ENCODE assay signal across 21 cellular contexts in genomic region chrX:42022158-42022557, GRCh38.
"Had no signal": no experiment of that assay in that cellular context is flagged by ENCODE, and none has a peak within 500 bp of the region (broad histone marks: within the 10 kb centered on the region; RNA-seq: fewer than 3 reads in every experiment).

No MANE protein-coding gene starts in this region.

- DNase-seq: IMR-90, Karpas-422, KG1, MG63, NCI-H1092, NCI-H1105 treated with DMSO at 0.1 percent for 48 hours, NCI-H1417 treated with DMSO at 0.1 percent for 48 hours, NCI-H146, NCI-H1694 treated with DMSO at 0.1 percent for 48 hours, NCI-H1930, NCI-H2081, NCI-H2107, NCI-H2227 treated with DMSO at 0.1 percent for 48 hours, NCI-H510A, NCI-H524 treated with DMSO at 0.1 percent for 48 hours, NCI-H69, NCI-H774, Right ventricle myocardium superior, RPMI8226, SIG-M5 had no signal

- ATAC-seq: HepG2 had no signal
